ENCODE assay signal across 1 cellular context in genomic region chr1:95742591-95743089, GRCh38.
TF ChIP-seq lines count a peak whose summit lies in the region.

No MANE protein-coding gene starts in this region.

TF ChIP-seq in WTC11, 78 proteins besides CTCF, POLR2A, EP300 and RAD21 (continued from another document):
- TF ChIP-seq PRDM15 (CRISPR knock-in tag; IDR thresholded peaks at IDR 0.05) = no peak
- no peak for TF ChIP-seq FOXJ3 (CRISPR knock-in tag; IDR thresholded peaks at IDR 0.05; ENCODE audit: borderline replicate concordance)
- no peak for TF ChIP-seq TCF7 (CRISPR knock-in tag; IDR thresholded peaks at IDR 0.05; ENCODE audit: low read depth)
- TF ChIP-seq NFYB (CRISPR knock-in tag; conservative IDR thresholded peaks at IDR 0.05; ENCODE audit: low read depth) = no peak
- TF ChIP-seq ZMAT4 (CRISPR knock-in tag; IDR thresholded peaks at IDR 0.05) = no peak
- TF ChIP-seq USF1 (CRISPR knock-in tag; IDR thresholded peaks at IDR 0.05) = no peak
